1 cellular context compared by ENCODE assay signal in genomic region chr1:93360111-93360510, GRCh38.
TF ChIP-seq lines count a peak whose summit lies in the region.

No MANE protein-coding gene starts in this region.

TF ChIP-seq in GM23338, 12 proteins besides CTCF, POLR2A, EP300 and RAD21 (continued from another document):
- no peak for TF ChIP-seq ZNF462 (CRISPR knock-in tag; IDR thresholded peaks at IDR 0.05)
- no peak for TF ChIP-seq EZH2 (IDR thresholded peaks at IDR 0.05; ENCODE audit: low read depth, unreplicated experiment)
- TF ChIP-seq ZNF114 (CRISPR knock-in tag; IDR thresholded peaks at IDR 0.05): no peak
- TF ChIP-seq ETS1 (IDR thresholded peaks at IDR 0.05): no peak
- TF ChIP-seq JUNB (IDR thresholded peaks at IDR 0.05; ENCODE audit: unreplicated experiment): no peak
